ENCODE assay signal across 7 cellular contexts in the genomic region with DNA sequence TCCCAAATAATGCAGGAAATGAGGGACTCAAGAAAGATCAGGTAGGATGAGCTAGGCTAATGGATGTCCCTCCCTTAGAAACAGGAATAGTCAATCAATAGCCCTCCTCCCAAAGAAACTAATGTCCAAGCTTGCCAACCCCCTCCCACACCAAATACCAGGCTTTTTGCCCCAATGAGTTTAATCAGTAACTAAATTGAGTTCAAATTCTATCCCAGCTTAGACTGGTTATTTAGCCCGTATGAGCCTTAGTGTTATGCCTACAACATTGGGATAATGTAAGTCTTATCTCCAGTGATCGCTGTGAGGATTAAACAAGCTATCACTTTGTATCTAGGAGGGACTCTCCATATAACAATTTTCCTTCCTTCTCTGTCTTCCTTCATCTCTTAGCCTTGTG.
"Had no signal": no experiment of that assay in that cellular context is flagged by ENCODE, and none has a peak within 500 bp of the region (broad histone marks: within the 10 kb centered on the region; RNA-seq: fewer than 3 reads in every experiment).

No MANE protein-coding gene starts in this region.

- H3K4me3 ChIP-seq: HAP-1 had no signal

- H3K36me3 ChIP-seq: HAP-1 had no signal

- H3K4me1 ChIP-seq: HAP-1 had no signal

- FAIRE-seq: HTR-8/SVneo had no signal

- H3K9me3 ChIP-seq: HAP-1 had no signal

- ATAC-seq: HCT116 had no signal

- DNase-seq: GOT3, H7, HFFc6, KBM-7 had no signal
